Comparison of ENCODE assay signal across 8 cellular contexts in genomic region chr2:74715071-74715791, GRCh38.
DNase-seq lines count a peak whose midpoint lies in the region; ATAC-seq and TF ChIP-seq lines count a peak whose summit lies in the region.

No MANE protein-coding gene starts in this region.

- H3K27me3 ChIP-seq in ACC112 (ENCODE audit: insufficient read depth, low read length) = no peaks in the 10 kb centered on the region

- no peak overlapping the region for H3K27ac Mint-ChIP-seq in WTC11

- H3K27ac ChIP-seq in ACC112 (ENCODE audit: low read depth, low read length) = no peak overlapping the region
- H3K27ac ChIP-seq in caudate nucleus (ENCODE audit: low read depth, low read length) = no peak overlapping the region

- no peaks in the 10 kb centered on the region for H3K36me3 ChIP-seq in ACC112 (ENCODE audit: insufficient read depth, low read length)

- peaks cover 7% of the 10 kb centered on the region for H3K27me3 Mint-ChIP-seq in WTC11 (ENCODE audit: low read depth)

- H3K4me1 ChIP-seq in ACC112 (ENCODE audit: control insufficient read depth, insufficient read depth, low read length, unreplicated experiment) = peaks cover 3% of the 10 kb centered on the region

- no peaks in the 10 kb centered on the region for H3K79me2 ChIP-seq in ACC112 (ENCODE audit: control insufficient read depth, insufficient read depth, low read length, unreplicated experiment)

- H3K4me1 Mint-ChIP-seq in WTC11 = peaks cover 6% of the 10 kb centered on the region; the same call in 1 of the 2 replicates

- peak; percentile 85 for TF ChIP-seq CTCF in WTC11 (IDR thresholded peaks at IDR 0.05)

- H3K4me3 Mint-ChIP-seq in WTC11 = peak overlapping the region; percentile 90

- peak; percentile 74 for DNase-seq in NCI-H2196 (lab: John Stamatoyannopoulos, UW; ENCODE audit: unreplicated experiment)
- peak; percentile 90 for DNase-seq in WTC11 (ENCODE audit: low spot score)
- peak in 56 of 61 donors; percentile 2 to 78 (median 50) for DNase-seq in caudate nucleus (lab: John Stamatoyannopoulos, UW)
- DNase-seq in islet precursor cell = peak; percentile 89
- DNase-seq in stimulated activated CD4-positive, alpha-beta T cell treated with anti-CD3 and anti-CD28 coated beads, Interleukin-12 subunit alpha, Interleukin-12 subunit beta, amount 100 ng/mL, for 4 hours = peak; percentile 80

- peak overlapping the region; percentile 91 for H3K4me3 ChIP-seq in ACC112 (ENCODE audit: low read depth, low read length)

- ATAC-seq in GM18858 (IDR thresholded peaks at IDR 0.05; ENCODE audit: unreplicated experiment) (peak; percentile 94), HG03097 (IDR thresholded peaks at IDR 0.05; ENCODE audit: low FRiP score, unreplicated experiment) (peak; percentile 91), WTC11 (peak; percentile 93)

- CTCF ChIA-PET in WTC11 (lab: Charles Lee) = interaction anchor here (0.6 to 4.0 kb wide), 15 partner anchors 14 to 161 kb away, joined by 3 to 60 read pairs (median 6); partner anchors contain the start of gene SEMA4F

- H3K36me3 Mint-ChIP-seq in WTC11 = no peaks in the 10 kb centered on the region

- no peaks in the 10 kb centered on the region; the same call in 1 of the 2 replicates for H3K9me3 Mint-ChIP-seq in WTC11

- POLR2A ChIA-PET in WTC11 (lab: Charles Lee) = interaction anchor here (2.2 kb wide), 1 partner anchor 120 kb away, joined by 8 read pairs; no protein-coding TSS in a partner anchor

- H2AFZ ChIP-seq in ACC112 (ENCODE audit: low read length, unreplicated experiment) = peak overlapping the region; percentile 69

TF ChIP-seq in WTC11, 78 proteins besides CTCF, POLR2A, EP300 and RAD21:
- TF ChIP-seq ZBTB21 (CRISPR knock-in tag; IDR thresholded peaks at IDR 0.05; ENCODE audit: borderline replicate concordance) (peak; percentile 23; the same call in 1 of the 2 replicates), ZNF317 (CRISPR knock-in tag; IDR thresholded peaks at IDR 0.05; ENCODE audit: borderline replicate concordance, low read depth) (peak; percentile 60), HMGXB4 (CRISPR knock-in tag; IDR thresholded peaks at IDR 0.05) (peak; percentile 95), KAT7 (CRISPR knock-in tag; IDR thresholded peaks at IDR 0.05; ENCODE audit: borderline replicate concordance) (no peak), FOXP1 (CRISPR knock-in tag; IDR thresholded peaks at IDR 0.05; ENCODE audit: borderline replicate concordance) (peak; percentile 35; the same call in 1 of the 2 replicates)
- TF ChIP-seq, protein P1, sequence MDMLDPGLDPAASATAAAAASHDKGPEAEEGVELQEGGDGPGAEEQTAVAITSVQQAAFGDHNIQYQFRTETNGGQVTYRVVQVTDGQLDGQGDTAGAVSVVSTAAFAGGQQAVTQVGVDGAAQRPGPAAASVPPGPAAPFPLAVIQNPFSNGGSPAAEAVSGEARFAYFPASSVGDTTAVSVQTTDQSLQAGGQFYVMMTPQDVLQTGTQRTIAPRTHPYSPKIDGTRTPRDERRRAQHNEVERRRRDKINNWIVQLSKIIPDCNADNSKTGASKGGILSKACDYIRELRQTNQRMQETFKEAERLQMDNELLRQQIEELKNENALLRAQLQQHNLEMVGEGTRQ (CRISPR knock-in tag; IDR thresholded peaks at IDR 0.05) = peak; percentile 24; the same call in 1 of the 2 replicates
- TF ChIP-seq, protein P2, sequence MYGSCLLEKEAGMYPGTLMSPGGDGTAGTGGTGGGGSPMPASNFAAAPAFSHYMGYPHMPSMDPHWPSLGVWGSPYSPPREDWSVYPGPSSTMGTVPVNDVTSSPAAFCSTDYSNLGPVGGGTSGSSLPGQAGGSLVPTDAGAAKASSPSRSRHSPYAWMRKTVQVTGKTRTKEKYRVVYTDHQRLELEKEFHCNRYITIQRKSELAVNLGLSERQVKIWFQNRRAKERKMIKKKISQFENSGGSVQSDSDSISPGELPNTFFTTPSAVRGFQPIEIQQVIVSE (CRISPR knock-in tag; IDR thresholded peaks at IDR 0.05; ENCODE audit: borderline replicate concordance) = no peak
TF ChIP-seq in WTC11: peak in this region for 5.
